ENCODE assay signal across 1 cellular context in genomic region chr18:73461780-73462059, GRCh38.
TF ChIP-seq lines count a peak whose summit lies in the region.

No MANE protein-coding gene starts in this region.

TF ChIP-seq in GM23338, 12 proteins besides CTCF, POLR2A, EP300 and RAD21 (continued from another document):
- no peak for TF ChIP-seq ETS1 (IDR thresholded peaks at IDR 0.05)
- no peak for TF ChIP-seq ZNF462 (CRISPR knock-in tag; IDR thresholded peaks at IDR 0.05)
TF ChIP-seq in GM23338: peak in this region for 0.
